In genomic region chr2:64101141-64101591, GRCh38 we compare ENCODE assay signal across 11 cellular contexts. TPM values are rescaled to one million over a fixed set of nuclear protein-coding genes. Genes with fewer than 3 reads are reported as not detected.
DNase-seq lines count a peak whose midpoint lies in the region; ATAC-seq, FAIRE-seq and TF ChIP-seq lines count a peak whose summit lies in the region.
"Had no signal": no experiment of that assay in that cellular context is flagged by ENCODE, and none has a peak within 500 bp of the region (broad histone marks: within the 10 kb centered on the region; RNA-seq: fewer than 3 reads in every experiment).

No MANE protein-coding gene starts in this region.

- no peak overlapping the region for H3K27ac ChIP-seq in thyroid gland
- H3K27ac ChIP-seq: BLaER1 treated with 17β-estradiol and CSF1 and Interleukin-3, amounts not matched to agents 10 nM and 100 nM had no signal

- TF ChIP-seq POLR2A in thyroid gland (IDR thresholded peaks at IDR 0.05) = no peak

- no peaks in the 10 kb centered on the region for H3K4me1 ChIP-seq in thyroid gland

- H3K27ac Mint-ChIP-seq in activated T-cell treated with anti-CD3 and anti-CD28 coated beads, Interleukin-2, amount 50 U/mL, for 24 hours = peak overlapping the region; percentile 94
- H3K27ac Mint-ChIP-seq in stimulated activated memory B cell treated with anti-CD40 and anti-IgM and Interleukin-4, amounts not matched to agents 10 μg/mL and 1 μg/mL and 100 μg/mL, for 72 hours = peak overlapping the region; percentile 85

- H3K36me3 Mint-ChIP-seq in activated T-cell treated with anti-CD3 and anti-CD28 coated beads, Interleukin-2, amount 50 U/mL, for 24 hours (ENCODE audit: low read depth) = peaks cover 84% of the 10 kb centered on the region
- H3K36me3 Mint-ChIP-seq in stimulated activated memory B cell treated with anti-CD40 and anti-IgM and Interleukin-4, amounts not matched to agents 10 μg/mL and 1 μg/mL and 100 μg/mL, for 72 hours = peaks cover 62% of the 10 kb centered on the region

- peak; percentile 5 for FAIRE-seq in TTC549 (lab: Jason Lieb, UNC)

- peaks cover 0 to under 1% of the 10 kb centered on the region in 2 donors for H3K36me3 ChIP-seq in thyroid gland

- DNase-seq in activated T-cell treated with anti-CD3 and anti-CD28 coated beads, Interleukin-2, amount 50 U/mL, for 24 hours = no peak
- no peak for DNase-seq in activated T-cell treated with anti-CD3 and anti-CD28 coated beads, Interleukin-2, amount 50 U/mL, for 1 hour
- no peak for DNase-seq in omental fat pad (ENCODE audit: low spot score)
- no peak for DNase-seq in iPS-NIHi7 (ENCODE audit: extremely low spot score)
- no peak for DNase-seq in thyroid gland
- DNase-seq: NCI-H446 treated with DMSO at 0.1 percent for 48 hours, nucleus accumbens had no signal

- H3K4me3 ChIP-seq in thyroid gland (replicated peaks in 1 of 3) = no peak overlapping the region
- H3K4me3 ChIP-seq: BLaER1 treated with 17β-estradiol and CSF1 and Interleukin-3, amounts not matched to agents 10 nM and 100 nM had no signal

- H3K4me3 Mint-ChIP-seq in activated T-cell treated with anti-CD3 and anti-CD28 coated beads, Interleukin-2, amount 50 U/mL, for 24 hours = peak overlapping the region; percentile 51
- H3K4me3 Mint-ChIP-seq in stimulated activated memory B cell treated with anti-CD40 and anti-IgM and Interleukin-4, amounts not matched to agents 10 μg/mL and 1 μg/mL and 100 μg/mL, for 72 hours = no peak overlapping the region

- peaks cover 72% of the 10 kb centered on the region for H3K4me1 Mint-ChIP-seq in activated T-cell treated with anti-CD3 and anti-CD28 coated beads, Interleukin-2, amount 50 U/mL, for 24 hours (ENCODE audit: low read depth)
- H3K4me1 Mint-ChIP-seq in stimulated activated memory B cell treated with anti-CD40 and anti-IgM and Interleukin-4, amounts not matched to agents 10 μg/mL and 1 μg/mL and 100 μg/mL, for 72 hours = peaks cover 59% of the 10 kb centered on the region

- intact Hi-C loops in thyroid gland (cut with DNase I) = no loop called here

- TF ChIP-seq CTCF in omental fat pad (IDR thresholded peaks at IDR 0.05) = no peak
- TF ChIP-seq CTCF in thyroid gland (IDR thresholded peaks at IDR 0.05) = no peak

- no peaks in the 10 kb centered on the region for H3K27me3 Mint-ChIP-seq in activated T-cell treated with anti-CD3 and anti-CD28 coated beads, Interleukin-2, amount 50 U/mL, for 24 hours
- H3K27me3 Mint-ChIP-seq in stimulated activated memory B cell treated with anti-CD40 and anti-IgM and Interleukin-4, amounts not matched to agents 10 μg/mL and 1 μg/mL and 100 μg/mL, for 72 hours = no peaks in the 10 kb centered on the region

- H3K9me3 ChIP-seq in thyroid gland = no peaks in the 10 kb centered on the region

- ATAC-seq in HG02840 (IDR thresholded peaks at IDR 0.05; ENCODE audit: low FRiP score, unreplicated experiment) = peak; percentile 49
- peak; percentile 58 for ATAC-seq in stimulated activated memory B cell treated with anti-CD40 and anti-IgM and Interleukin-4, amounts not matched to agents 10 μg/mL and 1 μg/mL and 100 μg/mL, for 72 hours
- ATAC-seq in omental fat pad (ENCODE audit: low FRiP score) = no peak

- H3K27me3 ChIP-seq in thyroid gland = no peaks in the 10 kb centered on the region
- H3K27me3 ChIP-seq: BLaER1 treated with 17β-estradiol and CSF1 and Interleukin-3, amounts not matched to agents 10 nM and 100 nM had no signal

- no peaks in the 10 kb centered on the region for H3K9me3 Mint-ChIP-seq in activated T-cell treated with anti-CD3 and anti-CD28 coated beads, Interleukin-2, amount 50 U/mL, for 24 hours
- H3K9me3 Mint-ChIP-seq in stimulated activated memory B cell treated with anti-CD40 and anti-IgM and Interleukin-4, amounts not matched to agents 10 μg/mL and 1 μg/mL and 100 μg/mL, for 72 hours = peaks cover 3% of the 10 kb centered on the region

RNA-seq across cellular contexts. Expression of gene PELI1, which starts 43.1 kb away (rescaled TPM):
- 10 to 100 TPM; 21.7 to 56.7 (median 34.3) TPM for total RNA-seq in omental fat pad
- total RNA-seq in thyroid gland = 10 to 100 TPM in 3 of 4 donors, 1 to 10 TPM in 1; 5.2 to 17.1 (median 11.4) TPM
